ENCODE assay signal across 20 cellular contexts in genomic region chr21:37917612-37918011, GRCh38. TPM values are rescaled to one million over a fixed set of nuclear protein-coding genes. Genes with fewer than 3 reads are reported as not detected.
DNase-seq lines count a peak whose midpoint lies in the region; ATAC-seq, FAIRE-seq and TF ChIP-seq lines count a peak whose summit lies in the region.
"Had no signal": no experiment of that assay in that cellular context is flagged by ENCODE, and none has a peak within 500 bp of the region (broad histone marks: within the 10 kb centered on the region; RNA-seq: fewer than 3 reads in every experiment).

No MANE protein-coding gene starts in this region.

- intact Hi-C loops in cardiac septum (cut with DNase I) = loop anchor here (5.0 kb wide), 1 partner anchor 205 kb away; no protein-coding TSS in a partner anchor

- DNase-seq in AG04450 (ENCODE audit: low read depth, low spot score) (peak; percentile 10), LHCN-M2 (ENCODE audit: low read depth) (peak; percentile 86), bronchial epithelial cell (ENCODE audit: low read depth) (peak; percentile 71), hepatic stellate cell (ENCODE audit: low spot score) (peak; percentile 50), SK-N-DZ (ENCODE audit: low spot score) (no peak), cardiac septum (ENCODE audit: low spot score) (no peak)
- DNase-seq: activated CD4-positive, alpha-beta T cell treated with anti-CD3 and anti-CD28 coated beads, Interleukin-2, amount 10 ng/mL, durations not matched to agents 24 days and 14 days; activated CD8-positive, alpha-beta memory T cell treated with anti-CD3 and anti-CD28 coated beads, Interleukin-2, amount 50 U/mL, for 4 hours; dorsolateral prefrontal cortex; esophagus squamous epithelium; midbrain; NCI-H1930; NCI-H524 treated with DMSO at 0.1 percent for 48 hours; right cardiac atrium; stimulated activated naive CD8-positive, alpha-beta T cell treated with anti-CD3 and anti-CD28 coated beads, Interleukin-15, amount 100 ng/mL, for 72 hours had no signal

- no peak overlapping the region for H3K4me3 ChIP-seq in AG04450 (ENCODE audit: low read depth, low read length)
- H3K4me3 ChIP-seq in bronchial epithelial cell (ENCODE audit: low read depth, low read length) = no peak overlapping the region
- H3K4me3 ChIP-seq: esophagus squamous epithelium had no signal

- CTCF ChIA-PET in AG04450 (lab: Charles Lee) = interaction anchor here (1.2 to 5.2 kb wide), 4 partner anchors 170 to 434 kb away, joined by 3 to 36 read pairs (median 4); no protein-coding TSS in a partner anchor

- ATAC-seq in HG02885 (IDR thresholded peaks at IDR 0.05; ENCODE audit: poor library complexity, unreplicated experiment) (no peak), GM21717 (IDR thresholded peaks at IDR 0.05; ENCODE audit: unreplicated experiment) (no peak)
- ATAC-seq: right cardiac atrium; SK-N-SH treated with all-trans-retinoic acid at 6 μM for 48 hours; stimulated activated naive CD8-positive, alpha-beta T cell treated with anti-CD3 and anti-CD28 coated beads, Interleukin-15, amount 100 ng/mL, for 72 hours had no signal

- no peaks in the 10 kb centered on the region for H3K36me3 ChIP-seq in bronchial epithelial cell (ENCODE audit: control insufficient read depth, insufficient read depth, low read length)
- H3K36me3 ChIP-seq: esophagus squamous epithelium, neutrophil had no signal

- no peak for TF ChIP-seq CTCF in AG04450 (IDR thresholded peaks at IDR 0.05; ENCODE audit: low read depth, low read length)
- TF ChIP-seq CTCF in bronchial epithelial cell (IDR thresholded peaks at IDR 0.05; ENCODE audit: insufficient read depth, low read length, severe bottlenecking) = no peak

- FAIRE-seq in bronchial epithelial cell (lab: Jason Lieb, UNC) = no peak

- POLR2A ChIA-PET in AG04450 (lab: Yijun Ruan, JAX) = no interaction called here

- no peak overlapping the region for H3K27ac ChIP-seq in AG04450 (ENCODE audit: low read depth, low read length)
- H3K27ac ChIP-seq: dorsolateral prefrontal cortex, esophagus squamous epithelium, neutrophil had no signal

- no peaks in the 10 kb centered on the region; the same call in 1 of the 2 replicates for H3K9me3 ChIP-seq in AG04450 (ENCODE audit: control insufficient read depth, insufficient read depth, low read length)
- H3K9me3 ChIP-seq: esophagus squamous epithelium, neutrophil had no signal

- peaks cover 45% of the 10 kb centered on the region for H3K27me3 ChIP-seq in AG04450 (ENCODE audit: control insufficient read depth, insufficient read depth, low read length)
- H3K27me3 ChIP-seq in bronchial epithelial cell (ENCODE audit: control insufficient read depth, insufficient read depth, low read length) = peaks cover 18% of the 10 kb centered on the region

RNA-seq across cellular contexts. Expression of gene KCNJ6, which starts 1.4 kb away (rescaled TPM):
- polyA plus RNA-seq in AG04450 (2011; rRNA removed) = 0.02 and 0.06 TPM in 2 replicates
- not detected in 2 replicates for polyA minus RNA-seq in AG04450 (2011; rRNA and poly(A)+ RNA removed)
- total RNA-seq in LHCN-M2 (2014; rRNA removed) (12.9 and 18.9 TPM in 2 replicates), bronchial epithelial cell (not detected in 2 replicates), cardiac septum (not detected)
- polyA plus RNA-seq in LHCN-M2 (2012) = 17.8 TPM
- polyA plus RNA-seq in SK-N-DZ (2014; cell fraction: cytosol; rRNA removed) = 0.18 and 0.45 TPM in 2 replicates
- 0.27 and 0.32 TPM in 2 replicates for polyA plus RNA-seq in SK-N-DZ (2014; cell fraction: nucleus; rRNA removed)
- total RNA-seq: activated CD4-positive, alpha-beta T cell treated with anti-CD3 and anti-CD28 coated beads, Interleukin-2, amount 10 ng/mL, durations not matched to agents 24 days and 14 days; esophagus squamous epithelium; ureter had no signal
- polyA plus RNA-seq: right cardiac atrium had no signal

Comparison
In these comparisons a context has a peak if more than half of its experiments do, and no peak if none do; other contexts are left out.
1. DNase-seq: peak in AG04450 (single experiment), LHCN-M2 (single experiment), bronchial epithelial cell (single experiment) and hepatic stellate cell (single experiment); none in SK-N-DZ (single experiment) and cardiac septum (single experiment).
2. RNA of gene KCNJ6, which starts 1.4 kb away (total RNA-seq): 12.9 to 18.9 TPM in LHCN-M2; not detected in cardiac septum (single experiment) and not detected in bronchial epithelial cell; every median in the first group is over 10 times any median in the second.